In the genomic region with DNA sequence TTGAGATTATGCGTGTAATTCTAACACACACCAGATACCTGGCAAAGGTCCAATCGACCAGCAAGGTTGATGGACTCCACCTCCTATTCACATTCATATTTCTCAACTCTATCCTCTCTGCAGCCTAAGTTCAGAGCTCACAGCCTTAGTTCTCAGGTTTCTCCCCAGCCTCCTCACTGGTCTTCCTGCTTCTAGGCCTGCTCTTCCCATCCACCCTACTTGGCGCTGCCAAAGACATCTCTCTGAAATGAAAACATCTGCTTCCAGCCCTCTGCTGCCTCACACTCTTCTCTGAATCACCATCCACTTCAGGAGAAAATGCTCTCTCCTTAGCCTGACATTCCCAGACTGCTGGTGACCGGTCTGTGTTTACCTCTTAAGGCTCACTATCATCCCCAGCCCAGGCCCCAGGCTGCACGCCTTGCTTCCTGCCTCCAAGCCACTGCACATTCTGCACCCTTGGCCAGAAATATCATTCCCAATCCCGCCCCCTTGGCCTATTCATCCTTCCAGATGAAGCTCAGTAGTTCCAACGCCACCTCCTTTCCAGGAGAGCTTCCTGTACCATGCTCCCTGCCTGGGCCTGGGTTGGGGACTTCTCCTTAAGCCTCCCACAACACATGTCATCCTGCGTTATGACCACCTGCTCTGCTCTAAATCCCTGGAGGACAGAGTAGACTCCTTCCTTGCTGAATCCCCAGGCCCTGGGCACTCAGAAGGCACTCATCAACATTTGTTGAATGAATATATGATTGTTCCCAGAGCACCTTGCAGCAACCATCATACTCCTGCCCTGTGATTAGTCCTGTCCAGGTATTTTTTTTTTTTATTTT, we compare ENCODE assay signal across 8 cellular contexts. TPM values are rescaled to one million over a fixed set of nuclear protein-coding genes. Genes with fewer than 3 reads are reported as not detected.
DNase-seq lines count a peak whose midpoint lies in the region; ATAC-seq, FAIRE-seq and TF ChIP-seq lines count a peak whose summit lies in the region.
"Had no signal": no experiment of that assay in that cellular context is flagged by ENCODE, and none has a peak within 500 bp of the region (broad histone marks: within the 10 kb centered on the region; RNA-seq: fewer than 3 reads in every experiment).

No MANE protein-coding gene starts in this region.

- no peak for ATAC-seq in GM23338
- ATAC-seq in HG03432 (IDR thresholded peaks at IDR 0.05; ENCODE audit: unreplicated experiment), result no peak

- H3K9ac ChIP-seq in smooth muscle cell (ENCODE audit: low read depth), result no peak overlapping the region

- FAIRE-seq in RCC 7860 (lab: Jason Lieb, UNC), result no peak
- FAIRE-seq: islet of Langerhans had no signal

- H2AFZ ChIP-seq in GM23338 (no peak overlapping the region), smooth muscle cell (ENCODE audit: low read depth) (no peak overlapping the region)

- H3K4me2 ChIP-seq in GM23338 (no peak overlapping the region), smooth muscle cell (peak overlapping the region; percentile 1)

- H3K4me3 Mint-ChIP-seq in GM23338, result no peak overlapping the region; the same call in 2 of the 3 replicates

- H3K36me3 Mint-ChIP-seq in GM23338 (ENCODE audit: low read depth), result peaks cover 37% of the 10 kb centered on the region

- H3K9me3 Mint-ChIP-seq in GM23338, result no peaks in the 10 kb centered on the region; the same call in 2 of the 3 replicates

- H3K9me2 ChIP-seq in GM23338 (ENCODE audit: insufficient read depth), result no peaks in the 10 kb centered on the region

- no peaks in the 10 kb centered on the region for H3K36me3 ChIP-seq in GM23338 (ENCODE audit: insufficient read depth)
- no peaks in the 10 kb centered on the region for H3K36me3 ChIP-seq in smooth muscle cell (ENCODE audit: low read depth)

- peaks cover 32% of the 10 kb centered on the region for H3K27me3 Mint-ChIP-seq in GM23338 (ENCODE audit: insufficient read depth, low read depth, poor library complexity)

- H3K27me3 ChIP-seq in GM23338 (ENCODE audit: insufficient read depth), result peaks cover 14% of the 10 kb centered on the region
- no peaks in the 10 kb centered on the region for H3K27me3 ChIP-seq in smooth muscle cell (ENCODE audit: low read depth)

- H3K27ac Mint-ChIP-seq in GM23338, result peak overlapping the region; percentile 4; the same call in 1 of the 2 replicates

- no peak overlapping the region for H3K27ac ChIP-seq in GM23338 (ENCODE audit: low read depth)
- peak overlapping the region; percentile 71 for H3K27ac ChIP-seq in smooth muscle cell (ENCODE audit: low read depth)

- H3K4me1 ChIP-seq in GM23338 (ENCODE audit: insufficient read depth) (peaks cover 45% of the 10 kb centered on the region), smooth muscle cell (ENCODE audit: low read depth) (peaks cover 40% of the 10 kb centered on the region)

- H3K79me2 ChIP-seq in GM23338 (replicated peaks; ENCODE audit: insufficient read depth) (no peaks in the 10 kb centered on the region), smooth muscle cell (ENCODE audit: low read depth) (peaks cover 37% of the 10 kb centered on the region)

- TF ChIP-seq CTCF in GM23338 (conservative IDR thresholded peaks at IDR 0.05; ENCODE audit: low read depth in 2 of 2), result no peak
- no peak for TF ChIP-seq CTCF in foreskin fibroblast (IDR thresholded peaks at IDR 0.05; ENCODE audit: low read depth, low read length)
- TF ChIP-seq CTCF in smooth muscle cell (IDR thresholded peaks at IDR 0.05; ENCODE audit: borderline replicate concordance, insufficient read depth, poor library complexity, severe bottlenecking), result no peak

- no peaks in the 10 kb centered on the region for H4K20me1 ChIP-seq in GM23338 (replicated peaks; ENCODE audit: insufficient read depth)
- peaks cover 3% of the 10 kb centered on the region for H4K20me1 ChIP-seq in smooth muscle cell (ENCODE audit: low read depth)

- H3K4me3 ChIP-seq in GM23338 (no peak overlapping the region), foreskin fibroblast (ENCODE audit: low read depth in 1 of 2, low read length in 2 of 2) (no peak overlapping the region), smooth muscle cell (no peak overlapping the region)

- DNase-seq in GM23338 (ENCODE audit: low spot score), result no peak
- peak; percentile 47 for DNase-seq in RCC 7860 (ENCODE audit: low spot score)
- DNase-seq in foreskin fibroblast, result peak; percentile 96
- no peak for DNase-seq in smooth muscle cell (lab: John Stamatoyannopoulos, UW; ENCODE audit: unreplicated experiment)
- no peak for DNase-seq in NCI-H1694 treated with DMSO at 0.1 percent for 48 hours (lab: John Stamatoyannopoulos, UW)
- no peak for DNase-seq in NCI-H128 (lab: John Stamatoyannopoulos, UW; ENCODE audit: unreplicated experiment)

- peaks cover 81% of the 10 kb centered on the region for H3K4me1 Mint-ChIP-seq in GM23338

- H3K9me3 ChIP-seq in smooth muscle cell (replicated peaks; ENCODE audit: low read depth), result no peaks in the 10 kb centered on the region

- 33% methylated on average over 8 of the region's 8 CpGs for WGBS in smooth muscle cell (ENCODE audit: low lambda C conversion rate)

- no peaks in the 10 kb centered on the region for H3F3A ChIP-seq in GM23338 (replicated peaks; ENCODE audit: low read depth)
- H3F3A ChIP-seq in smooth muscle cell (ENCODE audit: low read depth), result peaks cover 38% of the 10 kb centered on the region

TF ChIP-seq in GM23338, 12 proteins besides CTCF, POLR2A, EP300 and RAD21 (continues in another document):
- TF ChIP-seq STAT1 (IDR thresholded peaks at IDR 0.05; ENCODE audit: unreplicated experiment) (no peak), POLR2AphosphoS5 (IDR thresholded peaks at IDR 0.05; ENCODE audit: low read depth) (no peak), CREB1 (CRISPR knock-in tag; IDR thresholded peaks at IDR 0.05; ENCODE audit: low read depth) (no peak), EZH2 (IDR thresholded peaks at IDR 0.05; ENCODE audit: low read depth, unreplicated experiment) (no peak), JUNB (IDR thresholded peaks at IDR 0.05; ENCODE audit: unreplicated experiment) (no peak), ZNF114 (CRISPR knock-in tag; IDR thresholded peaks at IDR 0.05) (no peak)
- TF ChIP-seq, protein P1, sequence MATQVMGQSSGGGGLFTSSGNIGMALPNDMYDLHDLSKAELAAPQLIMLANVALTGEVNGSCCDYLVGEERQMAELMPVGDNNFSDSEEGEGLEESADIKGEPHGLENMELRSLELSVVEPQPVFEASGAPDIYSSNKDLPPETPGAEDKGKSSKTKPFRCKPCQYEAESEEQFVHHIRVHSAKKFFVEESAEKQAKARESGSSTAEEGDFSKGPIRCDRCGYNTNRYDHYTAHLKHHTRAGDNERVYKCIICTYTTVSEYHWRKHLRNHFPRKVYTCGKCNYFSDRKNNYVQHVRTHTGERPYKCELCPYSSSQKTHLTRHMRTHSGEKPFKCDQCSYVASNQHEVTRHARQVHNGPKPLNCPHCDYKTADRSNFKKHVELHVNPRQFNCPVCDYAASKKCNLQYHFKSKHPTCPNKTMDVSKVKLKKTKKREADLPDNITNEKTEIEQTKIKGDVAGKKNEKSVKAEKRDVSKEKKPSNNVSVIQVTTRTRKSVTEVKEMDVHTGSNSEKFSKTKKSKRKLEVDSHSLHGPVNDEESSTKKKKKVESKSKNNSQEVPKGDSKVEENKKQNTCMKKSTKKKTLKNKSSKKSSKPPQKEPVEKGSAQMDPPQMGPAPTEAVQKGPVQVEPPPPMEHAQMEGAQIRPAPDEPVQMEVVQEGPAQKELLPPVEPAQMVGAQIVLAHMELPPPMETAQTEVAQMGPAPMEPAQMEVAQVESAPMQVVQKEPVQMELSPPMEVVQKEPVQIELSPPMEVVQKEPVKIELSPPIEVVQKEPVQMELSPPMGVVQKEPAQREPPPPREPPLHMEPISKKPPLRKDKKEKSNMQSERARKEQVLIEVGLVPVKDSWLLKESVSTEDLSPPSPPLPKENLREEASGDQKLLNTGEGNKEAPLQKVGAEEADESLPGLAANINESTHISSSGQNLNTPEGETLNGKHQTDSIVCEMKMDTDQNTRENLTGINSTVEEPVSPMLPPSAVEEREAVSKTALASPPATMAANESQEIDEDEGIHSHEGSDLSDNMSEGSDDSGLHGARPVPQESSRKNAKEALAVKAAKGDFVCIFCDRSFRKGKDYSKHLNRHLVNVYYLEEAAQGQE (IDR thresholded peaks at IDR 0.05; ENCODE audit: unreplicated experiment), result no peak
- TF ChIP-seq, protein P2, sequence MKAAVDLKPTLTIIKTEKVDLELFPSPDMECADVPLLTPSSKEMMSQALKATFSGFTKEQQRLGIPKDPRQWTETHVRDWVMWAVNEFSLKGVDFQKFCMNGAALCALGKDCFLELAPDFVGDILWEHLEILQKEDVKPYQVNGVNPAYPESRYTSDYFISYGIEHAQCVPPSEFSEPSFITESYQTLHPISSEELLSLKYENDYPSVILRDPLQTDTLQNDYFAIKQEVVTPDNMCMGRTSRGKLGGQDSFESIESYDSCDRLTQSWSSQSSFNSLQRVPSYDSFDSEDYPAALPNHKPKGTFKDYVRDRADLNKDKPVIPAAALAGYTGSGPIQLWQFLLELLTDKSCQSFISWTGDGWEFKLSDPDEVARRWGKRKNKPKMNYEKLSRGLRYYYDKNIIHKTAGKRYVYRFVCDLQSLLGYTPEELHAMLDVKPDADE (IDR thresholded peaks at IDR 0.05), result no peak

RNA-seq across cellular contexts. Expression of a gene that starts 3.5 kb away (rescaled TPM):
- total RNA-seq in GM23338 (2014; rRNA removed; shearing (Covaris generic)), result 11.1 and 17.0 TPM in 2 replicates
- polyA plus RNA-seq in GM23338 (2016; fragmentation: Nextera tagmentation; extraction: Ambion mirVana), result 5.8 and 6.3 TPM in 2 replicates
- 16.9 and 19.7 TPM in 2 replicates for total RNA-seq in smooth muscle cell
- polyA plus RNA-seq in smooth muscle cell, result 4.6 and 6.6 TPM in 2 replicates

RNA-seq across cellular contexts. Expression of a gene that starts 51.3 kb away (rescaled TPM):
- 1,200 and 1,745 TPM in 2 replicates for total RNA-seq in GM23338 (2014; rRNA removed; shearing (Covaris generic))
- polyA plus RNA-seq in GM23338 (2016; fragmentation: Nextera tagmentation; extraction: Ambion mirVana) (2,793 and 2,848 TPM in 2 replicates), smooth muscle cell (976 and 989 TPM in 2 replicates)
- total RNA-seq in smooth muscle cell, result 721 and 794 TPM in 2 replicates

Comparison
In these comparisons a context has a peak if more than half of its experiments do, and no peak if none do; other contexts are left out.
1. DNase-seq: peak in RCC 7860 (single experiment) and foreskin fibroblast (2 of 2); none in GM23338 (single experiment), smooth muscle cell (single experiment), NCI-H1694 treated with DMSO at 0.1 percent for 48 hours (single experiment) and NCI-H128 (single experiment).